12 cellular contexts compared by ENCODE assay signal in genomic region chr12:24853588-24853987, GRCh38.
DNase-seq lines count a peak whose midpoint lies in the region; ATAC-seq and TF ChIP-seq lines count a peak whose summit lies in the region.
"Had no signal": no experiment of that assay in that cellular context is flagged by ENCODE, and none has a peak within 500 bp of the region (broad histone marks: within the 10 kb centered on the region; RNA-seq: fewer than 3 reads in every experiment).

No MANE protein-coding gene starts in this region.

- H4K20me1 ChIP-seq in GM23248 (ENCODE audit: insufficient read depth), result no peaks in the 10 kb centered on the region
- H4K20me1 ChIP-seq in PC-9 (ENCODE audit: insufficient read depth), result no peaks in the 10 kb centered on the region

- H3K9me3 ChIP-seq in GM23248 (ENCODE audit: low read depth), result no peaks in the 10 kb centered on the region
- H3K9me3 ChIP-seq in PC-9 (ENCODE audit: insufficient read depth, low read depth), result no peaks in the 10 kb centered on the region

- peaks cover 30% of the 10 kb centered on the region for H3K9me3 Mint-ChIP-seq in nephron progenitor cell
- H3K9me3 Mint-ChIP-seq: activated CD4-positive, alpha-beta T cell treated with anti-CD3 and anti-CD28 coated beads, Interleukin-2, amount 10 ng/mL, durations not matched to agents 24 days and 14 days; central memory CD8-positive, alpha-beta T cell had no signal

- H3K36me3 ChIP-seq in GM23248 (ENCODE audit: low read depth) (no peaks in the 10 kb centered on the region), PC-9 (ENCODE audit: low read depth) (no peaks in the 10 kb centered on the region)

- H3K27ac ChIP-seq in GM23248 (0 out of 2 replicates have a peak overlapping the region, but pooled peaks have one; percentile 6), PC-9 (peak overlapping the region; percentile 21; the same call in 1 of the 2 replicates)

- TF ChIP-seq CTCF in PC-9 (conservative IDR thresholded peaks at IDR 0.05) (no peak), epithelial cell of esophagus (IDR thresholded peaks at IDR 0.05; ENCODE audit: insufficient read depth, low read depth, low read length, missing control alignments) (no peak), retinal pigment epithelial cell (conservative IDR thresholded peaks at IDR 0.05; ENCODE audit: low read depth, low read length) (no peak), nephron progenitor cell (IDR thresholded peaks at IDR 0.05) (no peak)

- peaks cover 18% of the 10 kb centered on the region for H3K79me2 ChIP-seq in GM23248 (ENCODE audit: insufficient read depth)
- no peaks in the 10 kb centered on the region for H3K79me2 ChIP-seq in PC-9 (ENCODE audit: low read depth)

- POLR2A ChIA-PET in PC-9 (lab: Charles Lee; ENCODE audit: unreplicated experiment), result interaction anchor here (0.6 to 0.7 kb wide), 5 partner anchors 25 to 1105 kb away, joined by 3 to 6 read pairs (median 4); partner anchors contain the start of gene RASSF8

- no peaks in the 10 kb centered on the region for H3K27me3 ChIP-seq in GM23248 (replicated peaks; ENCODE audit: insufficient read depth)
- H3K27me3 ChIP-seq in PC-9 (ENCODE audit: insufficient read depth, low read depth), result no peaks in the 10 kb centered on the region

- WGBS in GM23248 (ENCODE audit: low coverage in 1 of 2, low lambda C conversion rate in 2 of 2, missing lambda C conversion rate in 2 of 2), 2 experiments, result 3 to 4% methylated on average over 2 of the region's 2 CpGs

- H2AFZ ChIP-seq in GM23248 (no peak overlapping the region), PC-9 (no peak overlapping the region)

- H3K4me3 ChIP-seq in GM23248, result no peak overlapping the region
- H3K4me3 ChIP-seq in PC-9, result no peak overlapping the region
- H3K4me3 ChIP-seq in epithelial cell of esophagus (ENCODE audit: low read length), result no peak overlapping the region
- H3K4me3 ChIP-seq in retinal pigment epithelial cell (ENCODE audit: low read length), result no peak overlapping the region

- no peak for ATAC-seq in GM19455 (IDR thresholded peaks at IDR 0.05; ENCODE audit: unreplicated experiment)

- no peak overlapping the region for H3K27ac Mint-ChIP-seq in nephron progenitor cell
- H3K27ac Mint-ChIP-seq: activated CD4-positive, alpha-beta T cell treated with anti-CD3 and anti-CD28 coated beads, Interleukin-2, amount 10 ng/mL, durations not matched to agents 24 days and 14 days had no signal

- no peaks in the 10 kb centered on the region for H3K9me2 ChIP-seq in GM23248 (ENCODE audit: insufficient read depth)
- no peaks in the 10 kb centered on the region for H3K9me2 ChIP-seq in PC-9 (ENCODE audit: insufficient read depth)

- intact Hi-C loops in PC-9 (cut with micrococcal nuclease; ENCODE audit: unreplicated experiment), result no loop called here

- DNase-seq in GM23248 (peak; percentile 81), PC-9 (peak in 1 of 2 experiments; percentile 50), epithelial cell of esophagus (ENCODE audit: low read depth) (peak; percentile 89), retinal pigment epithelial cell (ENCODE audit: low read depth) (peak; percentile 44), SIG-M5 treated with dmso at 0.1 percent for 504 hours (lab: John Stamatoyannopoulos, UW; ENCODE audit: unreplicated experiment) (no peak), nephron progenitor cell (no peak)
- DNase-seq: activated CD4-positive, alpha-beta T cell treated with anti-CD3 and anti-CD28 coated beads, Interleukin-2, amount 10 ng/mL, durations not matched to agents 24 days and 14 days; activated gamma-delta T cell; Calu3; naive B cell had no signal

- no peak overlapping the region for H3K4me3 Mint-ChIP-seq in nephron progenitor cell
- H3K4me3 Mint-ChIP-seq: activated CD4-positive, alpha-beta T cell treated with anti-CD3 and anti-CD28 coated beads, Interleukin-2, amount 10 ng/mL, durations not matched to agents 24 days and 14 days; central memory CD8-positive, alpha-beta T cell; naive B cell had no signal

- in situ Hi-C loops in GM23248 (cut with MboI), result no loop called here

- H3K4me1 ChIP-seq in GM23248 (ENCODE audit: insufficient read depth), result peaks cover 24% of the 10 kb centered on the region
- 0 out of 2 replicates have a peak, but pooled peaks cover 5% of the 10 kb centered on the region for H3K4me1 ChIP-seq in PC-9 (replicated peaks; ENCODE audit: insufficient read depth)

- CTCF ChIA-PET in PC-9 (lab: Charles Lee), result interaction anchor here (0.9 kb wide), 1 partner anchor 9 kb away, joined by 3 read pairs; no protein-coding TSS in a partner anchor

- H3K4me1 Mint-ChIP-seq in nephron progenitor cell, result peaks cover 14% of the 10 kb centered on the region
- H3K4me1 Mint-ChIP-seq: central memory CD8-positive, alpha-beta T cell had no signal

- H3K27me3 Mint-ChIP-seq in nephron progenitor cell (ENCODE audit: low read depth, poor library complexity), result no peaks in the 10 kb centered on the region
- H3K27me3 Mint-ChIP-seq: activated CD4-positive, alpha-beta T cell treated with anti-CD3 and anti-CD28 coated beads, Interleukin-2, amount 10 ng/mL, durations not matched to agents 24 days and 14 days; central memory CD8-positive, alpha-beta T cell; naive B cell had no signal

- H3K36me3 Mint-ChIP-seq in nephron progenitor cell (ENCODE audit: low read depth), result peaks cover 83% of the 10 kb centered on the region
- H3K36me3 Mint-ChIP-seq: naive B cell had no signal

- H3K9ac ChIP-seq in GM23248, result no peak overlapping the region

- H3F3A ChIP-seq in GM23248 (ENCODE audit: insufficient read depth) (peaks cover 18% of the 10 kb centered on the region), PC-9 (ENCODE audit: insufficient read depth, low read depth) (no peaks in the 10 kb centered on the region)

- BruUV-seq in PC-9 (replicated peaks; lab: Mats Ljungman, UMichigan), result no TSS peak

- H3K4me2 ChIP-seq in GM23248 (ENCODE audit: unreplicated experiment), result peak overlapping the region; percentile 29
- H3K4me2 ChIP-seq in PC-9, result no peak overlapping the region

Comparison
In these comparisons a context has a peak if more than half of its experiments do, and no peak if none do; other contexts are left out.
1. DNase-seq: peak in GM23248 (single experiment), epithelial cell of esophagus (single experiment) and retinal pigment epithelial cell (single experiment); none in SIG-M5 treated with dmso at 0.1 percent for 504 hours (single experiment) and nephron progenitor cell (single experiment).